ENCODE assay signal across 8 cellular contexts in genomic region chr1:152001631-152002584, GRCh38. TPM values are rescaled to one million over a fixed set of nuclear protein-coding genes. Genes with fewer than 3 reads are reported as not detected.
DNase-seq lines count a peak whose midpoint lies in the region; ATAC-seq, FAIRE-seq and TF ChIP-seq lines count a peak whose summit lies in the region.

No MANE protein-coding gene starts in this region.

- TF ChIP-seq CTCF in D721Med (IDR thresholded peaks at IDR 0.05; ENCODE audit: insufficient read depth, missing control alignments) (peak; percentile 97), Peyer's patch (IDR thresholded peaks at IDR 0.05) (peak; percentile 76 to 96 (median 93)), fibroblast of lung (conservative IDR thresholded peaks at IDR 0.05 in 1 of 2, IDR thresholded peaks at IDR 0.05 in 1 of 2; ENCODE audit: low read depth in 1 of 2, low read length in 2 of 2) (peak; percentile 96 to 99), neural crest cell (conservative IDR thresholded peaks at IDR 0.05) (peak; percentile 91)

- ATAC-seq in activated T-cell treated with anti-CD3 and anti-CD28 coated beads, Interleukin-2, amount 50 U/mL, for 4 hours: peak; percentile 67 to 70
- peak; percentile 79 for ATAC-seq in stimulated activated naive CD8-positive, alpha-beta T cell treated with anti-CD3 and anti-CD28 coated beads, Interleukin-15, amount 100 ng/mL, for 72 hours
- no peak for ATAC-seq in GM18519 (IDR thresholded peaks at IDR 0.05; ENCODE audit: low FRiP score, unreplicated experiment)

- no peak overlapping the region for H3K27ac ChIP-seq in Peyer's patch
- H3K27ac ChIP-seq in fibroblast of lung (ENCODE audit: insufficient read depth, low read length): peak overlapping the region; percentile 26

- H3K79me2 ChIP-seq in fibroblast of lung (ENCODE audit: control insufficient read depth, insufficient read depth, low read length): no peaks in the 10 kb centered on the region

- H3K4me1 ChIP-seq in Peyer's patch (no peaks in the 10 kb centered on the region), fibroblast of lung (ENCODE audit: control insufficient read depth, extremely low read depth, insufficient read depth, low read length) (peaks cover 10% of the 10 kb centered on the region)

- FAIRE-seq in D721Med (lab: Jason Lieb, UNC): no peak

- H3K27me3 Mint-ChIP-seq in activated T-cell treated with anti-CD3 and anti-CD28 coated beads, Interleukin-2, amount 50 U/mL, for 4 hours (ENCODE audit: low read depth): peaks cover under 1% of the 10 kb centered on the region
- H3K27me3 Mint-ChIP-seq in neural crest cell (ENCODE audit: low read depth): peaks cover 70% of the 10 kb centered on the region
- peaks cover 37% of the 10 kb centered on the region for H3K27me3 Mint-ChIP-seq in stimulated activated naive CD8-positive, alpha-beta T cell treated with anti-CD3 and anti-CD28 coated beads, Interleukin-15, amount 100 ng/mL, for 72 hours

- no peak overlapping the region for H3K4me3 Mint-ChIP-seq in activated T-cell treated with anti-CD3 and anti-CD28 coated beads, Interleukin-2, amount 50 U/mL, for 4 hours
- H3K4me3 Mint-ChIP-seq in neural crest cell: peak overlapping the region; percentile 23
- H3K4me3 Mint-ChIP-seq in stimulated activated naive CD8-positive, alpha-beta T cell treated with anti-CD3 and anti-CD28 coated beads, Interleukin-15, amount 100 ng/mL, for 72 hours: no peak overlapping the region

- H3K9me3 Mint-ChIP-seq in activated T-cell treated with anti-CD3 and anti-CD28 coated beads, Interleukin-2, amount 50 U/mL, for 4 hours: no peaks in the 10 kb centered on the region
- no peaks in the 10 kb centered on the region for H3K9me3 Mint-ChIP-seq in neural crest cell
- H3K9me3 Mint-ChIP-seq in stimulated activated naive CD8-positive, alpha-beta T cell treated with anti-CD3 and anti-CD28 coated beads, Interleukin-15, amount 100 ng/mL, for 72 hours: no peaks in the 10 kb centered on the region

- H3K27me3 ChIP-seq in Peyer's patch: no peaks in the 10 kb centered on the region
- peaks cover 24% of the 10 kb centered on the region for H3K27me3 ChIP-seq in fibroblast of lung (ENCODE audit: control insufficient read depth, insufficient read depth, low read length)

- no peaks in the 10 kb centered on the region for H3K36me3 Mint-ChIP-seq in activated T-cell treated with anti-CD3 and anti-CD28 coated beads, Interleukin-2, amount 50 U/mL, for 4 hours (ENCODE audit: insufficient read depth)
- no peaks in the 10 kb centered on the region for H3K36me3 Mint-ChIP-seq in neural crest cell (ENCODE audit: low read depth)

- H3K4me1 Mint-ChIP-seq in activated T-cell treated with anti-CD3 and anti-CD28 coated beads, Interleukin-2, amount 50 U/mL, for 4 hours (ENCODE audit: low read depth): no peaks in the 10 kb centered on the region
- no peaks in the 10 kb centered on the region for H3K4me1 Mint-ChIP-seq in neural crest cell
- peaks cover 20% of the 10 kb centered on the region for H3K4me1 Mint-ChIP-seq in stimulated activated naive CD8-positive, alpha-beta T cell treated with anti-CD3 and anti-CD28 coated beads, Interleukin-15, amount 100 ng/mL, for 72 hours

- H2AFZ ChIP-seq in fibroblast of lung (ENCODE audit: low read length): peak overlapping the region; percentile 47

- no peaks in the 10 kb centered on the region for H4K20me1 ChIP-seq in fibroblast of lung (ENCODE audit: control insufficient read depth, extremely low read depth, insufficient read depth, low read length)

- TF ChIP-seq POLR2A in Peyer's patch (IDR thresholded peaks at IDR 0.05): peak in 1 of 2 donors; percentile 7

- H3K27ac Mint-ChIP-seq in neural crest cell (ENCODE audit: unreplicated experiment): no peak overlapping the region
- no peak overlapping the region for H3K27ac Mint-ChIP-seq in stimulated activated naive CD8-positive, alpha-beta T cell treated with anti-CD3 and anti-CD28 coated beads, Interleukin-15, amount 100 ng/mL, for 72 hours

- H3K4me2 ChIP-seq in fibroblast of lung (ENCODE audit: extremely low read depth, insufficient read depth, low read length): peak overlapping the region; percentile 4

- H3K36me3 ChIP-seq in Peyer's patch: no peaks in the 10 kb centered on the region
- H3K36me3 ChIP-seq in fibroblast of lung (ENCODE audit: control insufficient read depth, insufficient read depth, low read length): no peaks in the 10 kb centered on the region

- H3K4me3 ChIP-seq in Peyer's patch (no peak overlapping the region), fibroblast of lung (replicated peaks in 1 of 4; ENCODE audit: control extremely low read depth in 1 of 4, insufficient read depth in 1 of 4, low read depth in 3 of 4, low read length in 4 of 4) (no peak overlapping the region)

- no peaks in the 10 kb centered on the region for H3K9me3 ChIP-seq in Peyer's patch
- no peaks in the 10 kb centered on the region for H3K9me3 ChIP-seq in fibroblast of lung (ENCODE audit: control insufficient read depth, insufficient read depth, low read depth, low read length)

- DNase-seq in D721Med (ENCODE audit: insufficient read length, low spot score): no peak
- DNase-seq in KG1 (lab: John Stamatoyannopoulos, UW): peak; percentile 61
- peak; percentile 80 to 96 (median 82) for DNase-seq in Peyer's patch
- peak; percentile 76 for DNase-seq in activated T-cell treated with anti-CD3 and anti-CD28 coated beads, Interleukin-2, amount 50 U/mL, for 4 hours
- peak; percentile 97 for DNase-seq in fibroblast of lung (ENCODE audit: low read depth in 2 of 2)
- peak; percentile 83 for DNase-seq in neural crest cell (ENCODE audit: low read depth, low spot score)
- peak; percentile 56 to 63 for DNase-seq in stimulated activated naive CD8-positive, alpha-beta T cell treated with anti-CD3 and anti-CD28 coated beads, Interleukin-15, amount 100 ng/mL, for 72 hours

- H3K9ac ChIP-seq in fibroblast of lung (ENCODE audit: insufficient read depth, low read length): no peak overlapping the region

RNA-seq across cellular contexts. Expression of gene S100A10, which starts 8.2 kb away (rescaled TPM):
- total RNA-seq in Peyer's patch: 100 to 1,000 TPM in 3 of 4 donors, 10 to 100 TPM in 1; 90.0 to 223 (median 154) TPM
- total RNA-seq in activated T-cell treated with anti-CD3 and anti-CD28 coated beads, Interleukin-2, amount 50 U/mL, for 4 hours: 100 to 1,000 TPM in 2 of 3 donors, 10 to 100 TPM in 1; 92.6 to 113 (median 106) TPM
- 136 and 141 TPM in 2 replicates for total RNA-seq in fibroblast of lung
- polyA plus RNA-seq in fibroblast of lung: 599 and 750 TPM in 2 replicates
- polyA plus RNA-seq in fibroblast of lung (2012): 1,283 and 1,489 TPM in 2 replicates
- 47.8 and 52.6 TPM in 2 replicates for polyA minus RNA-seq in fibroblast of lung (ENCODE audit: low replicate concordance)
- total RNA-seq in neural crest cell: 44.8 and 65.6 TPM in 2 replicates

RNA-seq across cellular contexts. Expression of gene S100A11, which starts 34.9 kb away (rescaled TPM):
- 10 to 100 TPM; 33.3 to 75.1 (median 72.0) TPM for total RNA-seq in Peyer's patch
- total RNA-seq in activated T-cell treated with anti-CD3 and anti-CD28 coated beads, Interleukin-2, amount 50 U/mL, for 4 hours: 100 to 1,000 TPM in 2 of 3 donors, 10 to 100 TPM in 1; 89.0 to 139 (median 121) TPM
- 21.3 and 55.8 TPM in 2 replicates for total RNA-seq in fibroblast of lung
- polyA plus RNA-seq in fibroblast of lung: 1,144 and 1,638 TPM in 2 replicates
- polyA plus RNA-seq in fibroblast of lung (2012): 1,472 and 1,736 TPM in 2 replicates
- polyA minus RNA-seq in fibroblast of lung (ENCODE audit: low replicate concordance): 1,039 and 1,175 TPM in 2 replicates
- total RNA-seq in neural crest cell: 41.6 and 44.7 TPM in 2 replicates
